In the genomic region with DNA sequence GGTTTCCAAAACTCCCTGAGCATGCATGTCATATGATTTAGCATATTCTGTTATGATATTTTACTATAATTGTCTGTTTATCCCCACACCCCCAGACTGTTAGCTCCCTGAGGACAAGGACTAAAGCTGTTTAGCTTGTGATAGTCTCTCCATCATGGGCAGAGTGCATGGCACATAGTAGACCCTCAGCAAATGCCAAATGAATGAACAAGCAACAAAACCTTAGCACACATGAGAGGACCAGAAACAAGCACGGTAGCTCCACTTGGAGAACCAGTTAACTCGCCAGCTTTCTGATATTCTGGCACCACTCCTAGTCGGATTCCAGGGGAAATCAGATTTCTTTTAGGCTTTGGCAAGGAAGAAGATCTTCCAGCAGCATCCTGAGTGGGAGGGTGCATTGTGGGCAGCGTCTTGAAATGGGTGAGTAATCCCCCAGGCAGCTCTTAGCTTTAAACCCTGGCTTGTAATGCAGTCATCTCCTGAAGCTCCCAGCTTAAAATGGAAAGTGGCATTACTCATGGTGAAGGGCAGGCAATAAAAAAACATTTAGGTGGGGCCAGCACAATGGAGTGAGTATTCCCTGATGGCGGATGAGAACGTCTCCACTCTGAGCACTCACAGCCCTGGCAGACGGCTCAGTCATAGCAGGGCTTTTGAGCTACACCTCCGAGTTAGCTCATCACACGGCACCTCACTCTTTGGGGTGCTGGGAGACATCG, we compare ENCODE assay signal across 9 cellular contexts. TPM values are rescaled to one million over a fixed set of nuclear protein-coding genes. Genes with fewer than 3 reads are reported as not detected.
A peak's percentile ranks its signal among the peaks of the same experiment; 100 is the strongest.
DNase-seq lines count a peak whose midpoint lies in the region; ATAC-seq and TF ChIP-seq lines count a peak whose summit lies in the region.
"Had no signal": no experiment of that assay in that cellular context is flagged by ENCODE, and none has a peak within 500 bp of the region (broad histone marks: within the 10 kb centered on the region; RNA-seq: fewer than 3 reads in every experiment).

No MANE protein-coding gene starts in this region.

- no peaks in the 10 kb centered on the region for H3K36me3 Mint-ChIP-seq in endothelial cell (ENCODE audit: low read depth, unreplicated experiment)

- H3K36me3 ChIP-seq in HCT116 (ENCODE audit: control insufficient read depth in 1 of 2, insufficient read depth in 2 of 2, low read length in 2 of 2) = no peaks in the 10 kb centered on the region
- H3K36me3 ChIP-seq in heart left ventricle = no peaks in the 10 kb centered on the region
- H3K36me3 ChIP-seq in smooth muscle cell (ENCODE audit: low read depth) = no peaks in the 10 kb centered on the region

- no TSS peak for BruUV-seq in HCT116 (replicated peaks; lab: Mats Ljungman, UMichigan)

- H3K27me3 ChIP-seq in HCT116 (ENCODE audit: insufficient read depth, low read length) (no peaks in the 10 kb centered on the region), heart left ventricle (no peaks in the 10 kb centered on the region), smooth muscle cell (ENCODE audit: low read depth) (no peaks in the 10 kb centered on the region)

- DNase-seq in HCT116 (ENCODE audit: low read depth, low spot score) (peak; percentile 96), heart left ventricle (peak in 1 of 5 donors; percentile 61), smooth muscle cell (lab: John Stamatoyannopoulos, UW; ENCODE audit: unreplicated experiment) (peak; percentile 16), NCI-H2171 treated with DMSO at 0.1 percent for 48 hours (lab: John Stamatoyannopoulos, UW) (no peak), endothelial cell (ENCODE audit: low spot score) (no peak), NOMO-1 (lab: John Stamatoyannopoulos, UW; ENCODE audit: unreplicated experiment in 2 of 2) (no peak)
- DNase-seq: stimulated activated CD4-positive, alpha-beta T cell treated with anti-CD3 and anti-CD28 coated beads, Interleukin-4, amount 100 ng/mL, for 1 hour had no signal

- no peaks in the 10 kb centered on the region for H3K9me3 Mint-ChIP-seq in endothelial cell (ENCODE audit: unreplicated experiment)

- CTCF ChIA-PET in HCT116 (lab: Charles Lee) = interaction anchor here (1.2 to 5.6 kb wide), 6 partner anchors 11 to 244 kb away, joined by 3 to 41 read pairs (median 8); no protein-coding TSS in a partner anchor

- no peak overlapping the region for H3K27ac Mint-ChIP-seq in endothelial cell (ENCODE audit: unreplicated experiment)

- H4K20me1 ChIP-seq in HCT116 (ENCODE audit: insufficient read depth) (no peaks in the 10 kb centered on the region), smooth muscle cell (ENCODE audit: low read depth) (no peaks in the 10 kb centered on the region)

- peak; percentile 91 for ATAC-seq in HCT116
- ATAC-seq in heart left ventricle = peak; percentile 67 to 88 (median 80)
- no peak for ATAC-seq in GM21447 (IDR thresholded peaks at IDR 0.05; ENCODE audit: unreplicated experiment)

- TF ChIP-seq RAD21 in HCT116 (IDR thresholded peaks at IDR 0.05; ENCODE audit: low read depth) = no peak; the same call in 1 of the 2 replicates

- RAD21 ChIA-PET in HCT116 (lab: Charles Lee; ENCODE audit: low non-redundant PET in 1 of 2, low total read pairs in 2 of 2, uncharacterized antibody in 2 of 2, unreplicated experiment in 2 of 2) = interaction anchor here (0.9 kb wide), 2 partner anchors 11 to 34 kb away, joined by 3 read pairs; no protein-coding TSS in a partner anchor

- POLR2A ChIA-PET in HCT116 (lab: Charles Lee) = interaction anchor here (1.2 to 1.4 kb wide), 2 partner anchors 11 to 13 kb away, joined by 3 to 4 read pairs; no protein-coding TSS in a partner anchor

- H3K79me2 ChIP-seq in HCT116 (ENCODE audit: insufficient read depth, low read length) (no peaks in the 10 kb centered on the region), smooth muscle cell (ENCODE audit: low read depth) (peaks cover 17% of the 10 kb centered on the region)

- peak overlapping the region; percentile 25 for H3K9ac ChIP-seq in HCT116 (ENCODE audit: low read length)
- peak overlapping the region; percentile 60 for H3K9ac ChIP-seq in smooth muscle cell (ENCODE audit: low read depth)

- H3K4me2 ChIP-seq in HCT116 (ENCODE audit: low read length) (peak overlapping the region; percentile 69), smooth muscle cell (peak overlapping the region; percentile 60)

- TF ChIP-seq POLR2A in HCT116 (IDR thresholded peaks at IDR 0.05; ENCODE audit: borderline replicate concordance, extremely low read depth, insufficient read depth, insufficient read length) = no peak
- TF ChIP-seq POLR2A in heart left ventricle (IDR thresholded peaks at IDR 0.05) = no peak

- peak overlapping the region; percentile 1 for H2AFZ ChIP-seq in HCT116 (ENCODE audit: low read depth, low read length, poor library complexity, severe bottlenecking)
- no peak overlapping the region for H2AFZ ChIP-seq in smooth muscle cell (ENCODE audit: low read depth)

- WGBS in heart left ventricle, 4 donors = 32 to 34% (median 33%) methylated on average over 10 of the region's 10 CpGs
- WGBS in smooth muscle cell (ENCODE audit: low lambda C conversion rate) = 5% methylated on average over 10 of the region's 10 CpGs

- peaks cover 3% of the 10 kb centered on the region for H3K27me3 Mint-ChIP-seq in endothelial cell (ENCODE audit: unreplicated experiment)

- peaks cover 16% of the 10 kb centered on the region for H3F3A ChIP-seq in smooth muscle cell (ENCODE audit: low read depth)

- peaks cover 15% of the 10 kb centered on the region for H3K4me1 Mint-ChIP-seq in endothelial cell (ENCODE audit: unreplicated experiment)

- TF ChIP-seq CTCF in HCT116 (IDR thresholded peaks at IDR 0.05 in 2 of 3, conservative IDR thresholded peaks at IDR 0.05 in 1 of 3; ENCODE audit: borderline replicate concordance in 1 of 3, insufficient read depth in 1 of 3, low read depth in 2 of 3, low read length in 2 of 3) (no peak), WI38 (IDR thresholded peaks at IDR 0.05; ENCODE audit: low read depth, low read length) (no peak), heart left ventricle (IDR thresholded peaks at IDR 0.05) (no peak), smooth muscle cell (IDR thresholded peaks at IDR 0.05; ENCODE audit: borderline replicate concordance, insufficient read depth, poor library complexity, severe bottlenecking) (no peak), endothelial cell (IDR thresholded peaks at IDR 0.05; ENCODE audit: unreplicated experiment) (no peak)

- H3K4me3 ChIP-seq in HCT116 (replicated peaks in 1 of 2; ENCODE audit: low read depth in 1 of 2, low read length in 2 of 2) (peak overlapping the region; percentile 12 to 41), WI38 (ENCODE audit: low read depth, low read length) (peak overlapping the region; percentile 37; the same call in 1 of the 2 replicates), heart left ventricle (no peak overlapping the region), smooth muscle cell (no peak overlapping the region)

- H3K9me2 ChIP-seq in HCT116 (ENCODE audit: insufficient read depth) = no peaks in the 10 kb centered on the region

- no peaks in the 10 kb centered on the region for H3K9me3 ChIP-seq in HCT116 (ENCODE audit: control insufficient read depth in 1 of 2, insufficient read depth in 1 of 2, low read depth in 1 of 2, low read length in 2 of 2)
- H3K9me3 ChIP-seq in heart left ventricle = no peaks in the 10 kb centered on the region
- H3K9me3 ChIP-seq in smooth muscle cell (replicated peaks; ENCODE audit: low read depth) = no peaks in the 10 kb centered on the region

- intact Hi-C loops in HCT116 (cut with micrococcal nuclease) (no loop called here), heart left ventricle (cut with DNase I) (loop anchor here in 1 of 10 donors (5.0 kb wide), 1 partner anchor 32 kb away; no protein-coding TSS in a partner anchor)

- H3K27ac ChIP-seq in HCT116 (ENCODE audit: low read depth, low read length) = peak overlapping the region; percentile 72
- H3K27ac ChIP-seq in heart left ventricle = peak overlapping the region in 7 of 12 donors; percentile 2 to 66 (median 44)
- peak overlapping the region; percentile 87 for H3K27ac ChIP-seq in smooth muscle cell (ENCODE audit: low read depth)

- H3K4me3 Mint-ChIP-seq in endothelial cell (ENCODE audit: unreplicated experiment) = no peak overlapping the region

- peaks cover 23 to 34% of the 10 kb centered on the region in 2 experiments for H3K4me1 ChIP-seq in HCT116 (ENCODE audit: control insufficient read depth in 1 of 2, insufficient read depth in 2 of 2, low read length in 2 of 2)
- H3K4me1 ChIP-seq in heart left ventricle = peaks cover 0 to 49% (median 17%) of the 10 kb centered on the region in 12 donors
- peaks cover 19% of the 10 kb centered on the region for H3K4me1 ChIP-seq in smooth muscle cell (ENCODE audit: low read depth)

TF ChIP-seq in HCT116, 20 proteins besides CTCF, POLR2A, EP300 and RAD21 (continues in another document):
- TF ChIP-seq, protein P1, sequence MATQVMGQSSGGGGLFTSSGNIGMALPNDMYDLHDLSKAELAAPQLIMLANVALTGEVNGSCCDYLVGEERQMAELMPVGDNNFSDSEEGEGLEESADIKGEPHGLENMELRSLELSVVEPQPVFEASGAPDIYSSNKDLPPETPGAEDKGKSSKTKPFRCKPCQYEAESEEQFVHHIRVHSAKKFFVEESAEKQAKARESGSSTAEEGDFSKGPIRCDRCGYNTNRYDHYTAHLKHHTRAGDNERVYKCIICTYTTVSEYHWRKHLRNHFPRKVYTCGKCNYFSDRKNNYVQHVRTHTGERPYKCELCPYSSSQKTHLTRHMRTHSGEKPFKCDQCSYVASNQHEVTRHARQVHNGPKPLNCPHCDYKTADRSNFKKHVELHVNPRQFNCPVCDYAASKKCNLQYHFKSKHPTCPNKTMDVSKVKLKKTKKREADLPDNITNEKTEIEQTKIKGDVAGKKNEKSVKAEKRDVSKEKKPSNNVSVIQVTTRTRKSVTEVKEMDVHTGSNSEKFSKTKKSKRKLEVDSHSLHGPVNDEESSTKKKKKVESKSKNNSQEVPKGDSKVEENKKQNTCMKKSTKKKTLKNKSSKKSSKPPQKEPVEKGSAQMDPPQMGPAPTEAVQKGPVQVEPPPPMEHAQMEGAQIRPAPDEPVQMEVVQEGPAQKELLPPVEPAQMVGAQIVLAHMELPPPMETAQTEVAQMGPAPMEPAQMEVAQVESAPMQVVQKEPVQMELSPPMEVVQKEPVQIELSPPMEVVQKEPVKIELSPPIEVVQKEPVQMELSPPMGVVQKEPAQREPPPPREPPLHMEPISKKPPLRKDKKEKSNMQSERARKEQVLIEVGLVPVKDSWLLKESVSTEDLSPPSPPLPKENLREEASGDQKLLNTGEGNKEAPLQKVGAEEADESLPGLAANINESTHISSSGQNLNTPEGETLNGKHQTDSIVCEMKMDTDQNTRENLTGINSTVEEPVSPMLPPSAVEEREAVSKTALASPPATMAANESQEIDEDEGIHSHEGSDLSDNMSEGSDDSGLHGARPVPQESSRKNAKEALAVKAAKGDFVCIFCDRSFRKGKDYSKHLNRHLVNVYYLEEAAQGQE (IDR thresholded peaks at IDR 0.05; ENCODE audit: low read depth) = no peak
- TF ChIP-seq TCF7L2 (IDR thresholded peaks at IDR 0.05; ENCODE audit: borderline replicate concordance, extremely low read depth, insufficient read depth, insufficient read length) = peak; percentile 69

RNA-seq across cellular contexts. Expression of a gene that starts 41.1 kb away (rescaled TPM):
- total RNA-seq in HCT116 (2021; ENCODE audit: unreplicated experiment) (not detected), heart left ventricle (10 to 100 TPM; 41.2 to 74.7 (median 50.5) TPM), smooth muscle cell (36.5 and 111 TPM in 2 replicates), endothelial cell (ENCODE audit: unreplicated experiment) (0.13 TPM)
- 0.07 and 0.33 TPM in 2 replicates for polyA plus RNA-seq in HCT116 (2012)
- polyA plus RNA-seq in heart left ventricle (10 to 100 TPM in 1 of 2 donors, 1 to 10 TPM in 1; 8.7 to 22.4 TPM), smooth muscle cell (50.2 and 91.7 TPM in 2 replicates)

Comparison
In these comparisons a context has a peak if more than half of its experiments do, and no peak if none do; other contexts are left out.
1. DNase-seq: peak in HCT116 (single experiment) and smooth muscle cell (single experiment); none in NCI-H2171 treated with DMSO at 0.1 percent for 48 hours (single experiment), endothelial cell (single experiment) and NOMO-1 (0 of 2).
2. H3K4me3 ChIP-seq: peak in HCT116 (2 of 2) and WI38 (single experiment); none in heart left ventricle (0 of 12) and smooth muscle cell (single experiment).
3. RNA of a gene that starts 41.1 kb away (total RNA-seq): 36.5 to 111 TPM in smooth muscle cell and 41.2 to 74.7 TPM in heart left ventricle; 0.13 TPM in endothelial cell (single experiment) and not detected in HCT116 (single experiment); every median in the first group is over 10 times any median in the second.
4. Peak in every context shown above with its lines, with median percentiles within 50 percentile points of each other: H3K27ac ChIP-seq.